ENCODE assay signal across 13 cellular contexts in genomic region chr17:64151016-64151368, GRCh38. TPM values are rescaled to one million over a fixed set of nuclear protein-coding genes. Genes with fewer than 3 reads are reported as not detected.
DNase-seq lines count a peak whose midpoint lies in the region; ATAC-seq and TF ChIP-seq lines count a peak whose summit lies in the region.
"Had no signal": no experiment of that assay in that cellular context is flagged by ENCODE, and none has a peak within 500 bp of the region (broad histone marks: within the 10 kb centered on the region; RNA-seq: fewer than 3 reads in every experiment).

No MANE protein-coding gene starts in this region.

- H3K4me3 Mint-ChIP-seq in CD4-positive, alpha-beta T cell = no peak overlapping the region

- TF ChIP-seq POLR2A in breast epithelium (IDR thresholded peaks at IDR 0.05) (no peak), gastrocnemius medialis (IDR thresholded peaks at IDR 0.05) (peak in 1 of 2 donors; percentile 31), uterus (IDR thresholded peaks at IDR 0.05) (no peak)

- H3K27me3 ChIP-seq in CD4-positive, alpha-beta T cell (ENCODE audit: control insufficient read depth, insufficient read depth, low read length) = no peaks in the 10 kb centered on the region
- H3K27me3 ChIP-seq in breast epithelium (no peaks in the 10 kb centered on the region), gastrocnemius medialis (no peaks in the 10 kb centered on the region), uterus (no peaks in the 10 kb centered on the region)

- peaks cover 67% of the 10 kb centered on the region for H3K36me3 Mint-ChIP-seq in CD4-positive, alpha-beta T cell (ENCODE audit: low read depth)

- no peaks in the 10 kb centered on the region for H3K36me3 ChIP-seq in breast epithelium
- no peaks in the 10 kb centered on the region for H3K36me3 ChIP-seq in gastrocnemius medialis
- no peaks in the 10 kb centered on the region for H3K36me3 ChIP-seq in uterus

- H3K27ac ChIP-seq in 22Rv1 = peak overlapping the region; percentile 98
- no peak overlapping the region for H3K27ac ChIP-seq in CD4-positive, alpha-beta T cell (ENCODE audit: low read depth, low read length)
- peak overlapping the region; percentile 22 to 68 for H3K27ac ChIP-seq in breast epithelium
- H3K27ac ChIP-seq in gastrocnemius medialis = peak overlapping the region; percentile 98 to 99 (median 98)
- no peak overlapping the region for H3K27ac ChIP-seq in uterus

- no peaks in the 10 kb centered on the region for H3K9me3 ChIP-seq in CD4-positive, alpha-beta T cell (ENCODE audit: control insufficient read depth, low read length)
- H3K9me3 ChIP-seq in breast epithelium (no peaks in the 10 kb centered on the region), gastrocnemius medialis (no peaks in the 10 kb centered on the region), uterus (no peaks in the 10 kb centered on the region)

- in situ Hi-C loops in gastrocnemius medialis (cut with MboI; ENCODE audit: low sequenced_read_pairs in 4 of 4) = no loop called here

- H3K4me1 ChIP-seq in breast epithelium (peaks cover 3 to 13% of the 10 kb centered on the region in 2 donors), gastrocnemius medialis (peaks cover 81 to 94% of the 10 kb centered on the region in 2 donors), uterus (peaks cover 3 to 8% of the 10 kb centered on the region in 2 donors)

- TF ChIP-seq CTCF in 22Rv1 (IDR thresholded peaks at IDR 0.05) (no peak), breast epithelium (IDR thresholded peaks at IDR 0.05) (no peak), gastrocnemius medialis (IDR thresholded peaks at IDR 0.05 in 4 of 5, conservative IDR thresholded peaks at IDR 0.05 in 1 of 5) (no peak), uterus (IDR thresholded peaks at IDR 0.05) (no peak)
- TF ChIP-seq CTCF in CD4-positive, alpha-beta T cell (IDR thresholded peaks at IDR 0.05) = no peak

- intact Hi-C loops in CD4-positive, alpha-beta T cell (cut with DNase I, micrococcal nuclease) = no loop called here
- intact Hi-C loops in breast epithelium (cut with DNase I; ENCODE audit: low total_unique reads) = no loop called here
- intact Hi-C loops in gastrocnemius medialis (cut with DNase I; ENCODE audit: low total_unique reads) = no loop called here
- intact Hi-C loops in uterus (cut with DNase I; ENCODE audit: low total_unique reads) = loop anchor here (10.0 kb wide), 1 partner anchor 114 kb away; the partner anchor contains the start of gene TEX2

- H3K4me1 Mint-ChIP-seq in CD4-positive, alpha-beta T cell (ENCODE audit: low read depth) = peaks cover 19% of the 10 kb centered on the region

- CTCF ChIA-PET in CD4-positive, alpha-beta T cell (lab: Charles Lee) = no interaction called here

- ATAC-seq in CD4-positive, alpha-beta T cell (ENCODE audit: poor library complexity) = no peak
- ATAC-seq in gastrocnemius medialis = no peak
- ATAC-seq: Panc1 had no signal

- no peaks in the 10 kb centered on the region for H3K27me3 Mint-ChIP-seq in CD4-positive, alpha-beta T cell

- no peak overlapping the region for H3K4me3 ChIP-seq in breast epithelium
- H3K4me3 ChIP-seq in gastrocnemius medialis = no peak overlapping the region
- H3K4me3 ChIP-seq in uterus = no peak overlapping the region

- POLR2A ChIA-PET in CD4-positive, alpha-beta T cell (lab: Charles Lee) = no interaction called here

- H3K27ac Mint-ChIP-seq in CD4-positive, alpha-beta T cell = peak overlapping the region; percentile 38

- no peak for DNase-seq in CD4-positive, alpha-beta T cell
- DNase-seq in breast epithelium (ENCODE audit: low spot score in 2 of 2) (no peak), gastrocnemius medialis (no peak), NCI-H446 treated with DMSO at 0.1 percent for 48 hours (lab: John Stamatoyannopoulos, UW) (no peak), uterus (no peak)
- DNase-seq in NK-92 treated with Interleukin-12 subunit alpha and Interleukin-12 subunit beta, amount 100 ng/mL, for 24 hours (lab: John Stamatoyannopoulos, UW) = no peak
- DNase-seq: H7, NCI-H187 treated with DMSO at 0.1 percent for 48 hours, NCI-H446, NCI-H774, SHP77 had no signal

- no peaks in the 10 kb centered on the region for H3K9me3 Mint-ChIP-seq in CD4-positive, alpha-beta T cell

RNA-seq across cellular contexts. Expression of gene ERN1, which starts 21.0 kb away (rescaled TPM):
- 10 to 100 TPM; 62.7 to 67.8 TPM for total RNA-seq in CD4-positive, alpha-beta T cell
- 10 to 100 TPM; 13.1 to 40.8 (median 34.7) TPM for total RNA-seq in breast epithelium
- total RNA-seq in gastrocnemius medialis = 10 to 100 TPM in 3 of 4 donors, 1 to 10 TPM in 1; 9.7 to 27.5 (median 13.8) TPM
- total RNA-seq in uterus = 10 to 100 TPM in 3 of 4 donors, 1 to 10 TPM in 1; 4.4 to 56.5 (median 15.0) TPM

Comparison
In these comparisons a context has a peak if more than half of its experiments do, and no peak if none do; other contexts are left out.
1. H3K27ac ChIP-seq: peak in 22Rv1 (single experiment), breast epithelium (2 of 2) and gastrocnemius medialis (4 of 4); none in CD4-positive, alpha-beta T cell (single experiment) and uterus (0 of 2).